Comparison of ENCODE assay signal across 2 cellular contexts in the genomic region with DNA sequence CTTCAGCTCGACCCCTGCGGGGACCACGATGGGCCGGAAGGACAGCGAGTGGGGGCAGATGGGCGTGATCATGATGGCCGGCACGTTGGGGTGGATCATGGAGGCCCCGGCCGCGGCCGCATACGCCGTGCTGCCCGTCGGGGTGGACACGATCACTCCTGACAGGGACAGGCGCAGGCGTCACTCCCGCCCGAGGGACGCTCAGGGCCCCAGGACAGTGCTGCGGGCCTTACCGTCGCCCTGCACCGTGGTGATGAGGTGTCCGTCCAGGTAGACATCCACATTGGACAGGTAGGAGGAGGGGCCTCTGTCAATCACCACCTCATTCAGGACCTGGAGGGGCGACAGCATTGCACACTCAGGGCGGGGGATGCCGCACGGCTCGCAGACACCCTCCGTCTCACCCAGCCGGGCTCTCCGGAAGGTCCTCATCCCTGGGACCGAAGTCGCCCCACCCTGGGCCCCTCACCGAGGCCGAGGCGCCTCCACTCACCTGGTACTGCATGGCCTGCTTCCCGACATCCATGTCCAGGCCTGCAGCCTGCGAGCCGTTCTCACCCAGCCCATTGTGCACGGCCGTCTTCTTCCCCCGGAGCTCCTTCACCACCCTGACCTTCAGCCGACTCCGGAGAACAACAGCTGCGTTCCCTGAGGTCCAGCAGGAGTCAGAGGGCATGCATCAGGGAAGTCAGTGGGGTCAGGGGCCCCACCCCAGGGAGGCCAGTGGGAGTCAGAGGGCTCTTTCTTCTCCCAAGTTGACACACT.
TF ChIP-seq lines count a peak whose summit lies in the region.

No MANE protein-coding gene starts in this region.

TF ChIP-seq in IMR-90, 13 proteins besides CTCF, POLR2A, EP300 and RAD21:
- TF ChIP-seq NFE2L2 (IDR thresholded peaks at IDR 0.05; ENCODE audit: low read depth, low read length), result no peak
- TF ChIP-seq MAZ (IDR thresholded peaks at IDR 0.05; ENCODE audit: borderline replicate concordance, low read depth, low read length), result no peak
- TF ChIP-seq MAFK (IDR thresholded peaks at IDR 0.05; ENCODE audit: low read depth, low read length), result no peak
- no peak for TF ChIP-seq CEBPB (IDR thresholded peaks at IDR 0.05; ENCODE audit: low read depth, low read length)
- no peak for TF ChIP-seq SMC3 (IDR thresholded peaks at IDR 0.05; ENCODE audit: low read depth, low read length)
- TF ChIP-seq BHLHE40 (IDR thresholded peaks at IDR 0.05; ENCODE audit: low read depth, low read length), result no peak
- no peak for TF ChIP-seq ELK1 (IDR thresholded peaks at IDR 0.05; ENCODE audit: borderline replicate concordance, low read depth, low read length)
- TF ChIP-seq MXI1 (IDR thresholded peaks at IDR 0.05; ENCODE audit: borderline replicate concordance, low read depth, low read length), result no peak
- TF ChIP-seq, protein P1, sequence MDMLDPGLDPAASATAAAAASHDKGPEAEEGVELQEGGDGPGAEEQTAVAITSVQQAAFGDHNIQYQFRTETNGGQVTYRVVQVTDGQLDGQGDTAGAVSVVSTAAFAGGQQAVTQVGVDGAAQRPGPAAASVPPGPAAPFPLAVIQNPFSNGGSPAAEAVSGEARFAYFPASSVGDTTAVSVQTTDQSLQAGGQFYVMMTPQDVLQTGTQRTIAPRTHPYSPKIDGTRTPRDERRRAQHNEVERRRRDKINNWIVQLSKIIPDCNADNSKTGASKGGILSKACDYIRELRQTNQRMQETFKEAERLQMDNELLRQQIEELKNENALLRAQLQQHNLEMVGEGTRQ (IDR thresholded peaks at IDR 0.05; ENCODE audit: low read depth, low read length), result no peak
- TF ChIP-seq FOS (IDR thresholded peaks at IDR 0.05; ENCODE audit: low read depth, low read length), result no peak

TF ChIP-seq in HEK293T, 16 proteins besides CTCF, POLR2A, EP300 and RAD21:
- no peak for TF ChIP-seq LEF1 (IDR thresholded peaks at IDR 0.05; ENCODE audit: borderline replicate concordance)
- no peak for TF ChIP-seq SUZ12 (IDR thresholded peaks at IDR 0.05)
- no peak for TF ChIP-seq ARNT (IDR thresholded peaks at IDR 0.05)
- TF ChIP-seq SP1 (IDR thresholded peaks at IDR 0.05), result no peak
- no peak for TF ChIP-seq ZNF384 (IDR thresholded peaks at IDR 0.05)
- TF ChIP-seq L3MBTL2 (conservative IDR thresholded peaks at IDR 0.05), result no peak
- no peak for TF ChIP-seq FOXA1 (IDR thresholded peaks at IDR 0.05)
- no peak for TF ChIP-seq NFRKB (IDR thresholded peaks at IDR 0.05)
- TF ChIP-seq, protein P2, sequence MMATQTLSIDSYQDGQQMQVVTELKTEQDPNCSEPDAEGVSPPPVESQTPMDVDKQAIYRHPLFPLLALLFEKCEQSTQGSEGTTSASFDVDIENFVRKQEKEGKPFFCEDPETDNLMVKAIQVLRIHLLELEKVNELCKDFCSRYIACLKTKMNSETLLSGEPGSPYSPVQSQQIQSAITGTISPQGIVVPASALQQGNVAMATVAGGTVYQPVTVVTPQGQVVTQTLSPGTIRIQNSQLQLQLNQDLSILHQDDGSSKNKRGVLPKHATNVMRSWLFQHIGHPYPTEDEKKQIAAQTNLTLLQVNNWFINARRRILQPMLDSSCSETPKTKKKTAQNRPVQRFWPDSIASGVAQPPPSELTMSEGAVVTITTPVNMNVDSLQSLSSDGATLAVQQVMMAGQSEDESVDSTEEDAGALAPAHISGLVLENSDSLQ (IDR thresholded peaks at IDR 0.05), result no peak
- no peak for TF ChIP-seq ELF4 (IDR thresholded peaks at IDR 0.05)
